In the genomic region with DNA sequence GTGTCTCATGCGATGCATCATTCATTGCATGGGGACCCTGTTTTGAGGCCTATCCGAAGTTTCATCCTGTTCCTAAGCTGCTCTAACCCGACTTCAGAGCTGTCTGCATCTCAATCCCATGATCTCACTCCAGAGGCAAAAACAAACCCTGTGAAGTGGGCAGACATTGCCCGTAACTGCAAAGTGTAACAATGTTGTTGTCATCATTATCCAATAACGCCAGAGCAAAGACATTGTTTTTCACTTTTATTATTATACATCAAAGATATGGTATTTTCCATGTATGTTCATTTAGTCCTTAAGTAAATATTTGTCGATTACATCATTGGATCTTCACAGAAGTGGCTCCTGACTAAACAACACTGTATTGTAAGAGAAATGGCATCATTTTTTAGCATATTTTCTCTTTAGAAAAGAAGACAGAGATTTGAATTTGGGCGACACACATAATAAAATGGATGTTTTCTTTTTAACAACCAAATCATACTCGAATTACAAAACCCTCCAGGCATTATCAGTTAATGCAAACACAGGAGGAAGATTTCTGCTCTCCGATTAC, we compare ENCODE assay signal across 14 cellular contexts.
DNase-seq lines count a peak whose midpoint lies in the region; ATAC-seq and TF ChIP-seq lines count a peak whose summit lies in the region.
"Had no signal": no experiment of that assay in that cellular context is flagged by ENCODE, and none has a peak within 500 bp of the region (broad histone marks: within the 10 kb centered on the region; RNA-seq: fewer than 3 reads in every experiment).

No MANE protein-coding gene starts in this region.

- no peak overlapping the region for H2AFZ ChIP-seq in hepatocyte

- H3K79me2 ChIP-seq in hepatocyte, result no peaks in the 10 kb centered on the region

- no peaks in the 10 kb centered on the region for H4K20me1 ChIP-seq in hepatocyte (ENCODE audit: insufficient read depth, poor library complexity, severe bottlenecking)

- H3K36me3 Mint-ChIP-seq in natural killer cell, result no peaks in the 10 kb centered on the region
- H3K36me3 Mint-ChIP-seq: naive thymus-derived CD8-positive, alpha-beta T cell had no signal

- no peak overlapping the region for H3K27ac Mint-ChIP-seq in natural killer cell
- H3K27ac Mint-ChIP-seq: naive thymus-derived CD8-positive, alpha-beta T cell had no signal

- H3K4me2 ChIP-seq in hepatocyte, result peak overlapping the region; percentile 4

- H3K4me3 Mint-ChIP-seq in natural killer cell, result no peak overlapping the region
- H3K4me3 Mint-ChIP-seq: naive thymus-derived CD8-positive, alpha-beta T cell had no signal

- no peak for ATAC-seq in SK-N-SH treated with all-trans-retinoic acid at 6 μM for 48 hours
- no peak for ATAC-seq in natural killer cell
- ATAC-seq: naive thymus-derived CD8-positive, alpha-beta T cell had no signal

- H3K27ac ChIP-seq in ascending aorta (peak overlapping the region; percentile 16 to 61), hepatocyte (peak overlapping the region; percentile 73), tibial artery (peak overlapping the region; percentile 37 to 39)

- 47% methylated on average over 9 of the region's 9 CpGs for WGBS in hepatocyte (ENCODE audit: low lambda C conversion rate, missing lambda C conversion rate)

- H3K27me3 ChIP-seq in ascending aorta (no peaks in the 10 kb centered on the region), hepatocyte (no peaks in the 10 kb centered on the region), tibial artery (no peaks in the 10 kb centered on the region)
- H3K27me3 ChIP-seq: Peyer's patch had no signal

- no peaks in the 10 kb centered on the region for H3K9me3 Mint-ChIP-seq in natural killer cell
- H3K9me3 Mint-ChIP-seq: naive thymus-derived CD8-positive, alpha-beta T cell had no signal

- H3K4me3 ChIP-seq in ascending aorta (peak overlapping the region in 1 of 2 donors; percentile 50), hepatocyte (no peak overlapping the region), tibial artery (peak overlapping the region in 1 of 2 donors; percentile 5)
- H3K4me3 ChIP-seq: Peyer's patch had no signal

- no peaks in the 10 kb centered on the region for H3K4me1 Mint-ChIP-seq in natural killer cell
- H3K4me1 Mint-ChIP-seq: naive thymus-derived CD8-positive, alpha-beta T cell had no signal

- H3K4me1 ChIP-seq in ascending aorta (peaks cover 0 to 20% of the 10 kb centered on the region in 2 donors), hepatocyte (ENCODE audit: insufficient read depth) (peaks cover 18% of the 10 kb centered on the region), tibial artery (peaks cover 0 to 27% (median 12%) of the 10 kb centered on the region in 4 donors)
- H3K4me1 ChIP-seq: Peyer's patch had no signal

- TF ChIP-seq CTCF in ascending aorta (IDR thresholded peaks at IDR 0.05) (no peak), hepatocyte (IDR thresholded peaks at IDR 0.05; ENCODE audit: poor library complexity) (no peak), tibial artery (IDR thresholded peaks at IDR 0.05) (no peak), natural killer cell (IDR thresholded peaks at IDR 0.05) (no peak)

- no peaks in the 10 kb centered on the region for H3K27me3 Mint-ChIP-seq in natural killer cell (ENCODE audit: low read depth in 2 of 2)
- H3K27me3 Mint-ChIP-seq: naive thymus-derived CD8-positive, alpha-beta T cell had no signal

- no peaks in the 10 kb centered on the region for H3K9me3 ChIP-seq in ascending aorta
- no peaks in the 10 kb centered on the region for H3K9me3 ChIP-seq in hepatocyte (ENCODE audit: low read depth)
- no peaks in the 10 kb centered on the region for H3K9me3 ChIP-seq in tibial artery
- H3K9me3 ChIP-seq: Peyer's patch had no signal

- peak; percentile 20 for DNase-seq in NCI-H345 (lab: John Stamatoyannopoulos, UW)
- DNase-seq in NCI-H345 treated with DMSO at 0.1 percent for 48 hours (lab: John Stamatoyannopoulos, UW; ENCODE audit: unreplicated experiment), result no peak
- no peak for DNase-seq in ascending aorta (ENCODE audit: low spot score in 2 of 2)
- DNase-seq in hepatocyte (ENCODE audit: low spot score), result no peak
- DNase-seq in tibial artery, result no peak
- no peak for DNase-seq in DMS 273 treated with DMSO at 0.1 percent for 48 hours (lab: John Stamatoyannopoulos, UW)
- no peak for DNase-seq in natural killer cell
- DNase-seq: activated gamma-delta T cell; effector CD4-positive, alpha-beta T cell; naive thymus-derived CD8-positive, alpha-beta T cell; NCI-H1048; Peyer's patch; stimulated activated naive CD4-positive, alpha-beta T cell treated with Interleukin-2 at 50 U/mL for 16 hours had no signal

- H3K36me3 ChIP-seq in ascending aorta (no peaks in the 10 kb centered on the region), hepatocyte (replicated peaks; ENCODE audit: insufficient read depth, low read depth) (no peaks in the 10 kb centered on the region), tibial artery (no peaks in the 10 kb centered on the region)
- H3K36me3 ChIP-seq: Peyer's patch had no signal

- intact Hi-C loops in ascending aorta (cut with DNase I) (loop anchor here (5.0 kb wide), 3 partner anchors 219 to 301 kb away; no protein-coding TSS in a partner anchor), tibial artery (cut with DNase I; ENCODE audit: low total_unique reads) (no loop called here), natural killer cell (cut with micrococcal nuclease) (no loop called here)

- no peaks in the 10 kb centered on the region for H3K9me2 ChIP-seq in hepatocyte (replicated peaks; ENCODE audit: insufficient read depth)

TF ChIP-seq in SK-N-SH treated with all-trans-retinoic acid at 6 μM for 48 hours, 23 proteins besides CTCF, POLR2A, EP300 and RAD21 (continues in another document):
- no peak for TF ChIP-seq ESRRG (CRISPR knock-in tag; IDR thresholded peaks at IDR 0.05)
- no peak for TF ChIP-seq TSHZ2 (CRISPR knock-in tag; IDR thresholded peaks at IDR 0.05)
- no peak for TF ChIP-seq PPARA (CRISPR knock-in tag; IDR thresholded peaks at IDR 0.05; ENCODE audit: borderline replicate concordance)
- no peak for TF ChIP-seq CREB5 (CRISPR knock-in tag; IDR thresholded peaks at IDR 0.05; ENCODE audit: low read depth)
- TF ChIP-seq PATZ1 (CRISPR knock-in tag; IDR thresholded peaks at IDR 0.05; ENCODE audit: borderline replicate concordance), result no peak
- TF ChIP-seq BACH2 (CRISPR knock-in tag; IDR thresholded peaks at IDR 0.05; ENCODE audit: borderline replicate concordance), result no peak
- TF ChIP-seq TOX (CRISPR knock-in tag; IDR thresholded peaks at IDR 0.05; ENCODE audit: borderline replicate concordance), result no peak
- TF ChIP-seq GLIS3 (CRISPR knock-in tag; IDR thresholded peaks at IDR 0.05), result no peak
- TF ChIP-seq ZC3H10 (CRISPR knock-in tag; IDR thresholded peaks at IDR 0.05), result no peak
- TF ChIP-seq TCF4 (CRISPR knock-in tag; IDR thresholded peaks at IDR 0.05; ENCODE audit: borderline replicate concordance), result no peak
